In genomic region chr17:29760279-29760721, GRCh38 we compare ENCODE assay signal across 8 cellular contexts.
A peak's percentile ranks its signal among the peaks of the same experiment; 100 is the strongest.
DNase-seq lines count a peak whose midpoint lies in the region; ATAC-seq and TF ChIP-seq lines count a peak whose summit lies in the region.

No MANE protein-coding gene starts in this region.

- dilution Hi-C loops in IMR-90 (cut with HindIII; ENCODE audit: low sequenced_read_pairs, unreplicated experiment), result no loop called here

- DNase-seq in NCI-H748 (lab: John Stamatoyannopoulos, UW; ENCODE audit: unreplicated experiment), result peak; percentile 46
- DNase-seq in NCI-H748 treated with DMSO at 0.1 percent for 48 hours (lab: John Stamatoyannopoulos, UW), result no peak
- DNase-seq in IMR-90, result peak; percentile 39
- DNase-seq in activated CD4-positive, alpha-beta T cell treated with anti-CD3 and anti-CD28 coated beads for 4 hours, result peak; percentile 57 to 59
- DNase-seq in endothelial cell (ENCODE audit: low spot score), result no peak
- DNase-seq in thyroid gland, result no peak
- DNase-seq in NCI-H1436 (lab: John Stamatoyannopoulos, UW), result no peak

- H3K36me3 Mint-ChIP-seq in endothelial cell (ENCODE audit: low read depth, unreplicated experiment), result peaks cover 6% of the 10 kb centered on the region

- no peak for TF ChIP-seq RAD21 in IMR-90 (IDR thresholded peaks at IDR 0.05; ENCODE audit: low read length)
- no peak for TF ChIP-seq RAD21 in neural cell (conservative IDR thresholded peaks at IDR 0.05)

- H3K4me3 ChIP-seq in IMR-90 (ENCODE audit: insufficient read depth, low read depth, low read length) (peak overlapping the region; percentile 75), neural cell (ENCODE audit: low read length) (peak overlapping the region; percentile 70), thyroid gland (replicated peaks in 1 of 3) (peak overlapping the region in 2 of 3 donors; percentile 70 to 81)

- H2BK5ac ChIP-seq in IMR-90 (ENCODE audit: low read depth, low read length, poor library complexity, severe bottlenecking), result no peak overlapping the region

- peaks cover 3% of the 10 kb centered on the region for H3K79me2 ChIP-seq in neural cell (replicated peaks; ENCODE audit: insufficient read depth, low read length)

- H4K20me1 ChIP-seq in IMR-90 (ENCODE audit: insufficient read depth, low read length) (0 out of 2 replicates have a peak, but pooled peaks cover 6% of the 10 kb centered on the region), neural cell (ENCODE audit: insufficient read depth) (peaks cover 9% of the 10 kb centered on the region)

- peaks cover 9% of the 10 kb centered on the region for H3K27me3 Mint-ChIP-seq in endothelial cell (ENCODE audit: unreplicated experiment)

- BruUV-seq in IMR-90 (replicated peaks; lab: Mats Ljungman, UMichigan), result no TSS peak

- H2BK15ac ChIP-seq in IMR-90 (ENCODE audit: low read depth, low read length), result 0 out of 3 replicates have a peak overlapping the region, but pooled peaks have one; percentile 1

- no CpG with 5 or more reads among the region's 7 CpGs for WGBS in IMR-90 (ENCODE audit: extremely low coverage in 2 of 2, insufficient read length in 1 of 2), 2 experiments
- 12 to 18% methylated on average over 7 of the region's 7 CpGs for WGBS in thyroid gland, 2 donors

- H3K23ac ChIP-seq in IMR-90 (ENCODE audit: low read depth, low read length), result peak overlapping the region; percentile 50; the same call in 1 of the 2 replicates

- TF ChIP-seq CTCF in IMR-90 (conservative IDR thresholded peaks at IDR 0.05; ENCODE audit: low read depth, low read length), result no peak
- TF ChIP-seq CTCF in endothelial cell (IDR thresholded peaks at IDR 0.05; ENCODE audit: unreplicated experiment), result no peak
- no peak for TF ChIP-seq CTCF in neural cell (IDR thresholded peaks at IDR 0.05; ENCODE audit: poor library complexity, severe bottlenecking)
- TF ChIP-seq CTCF in thyroid gland (IDR thresholded peaks at IDR 0.05), result no peak

- H3K27ac Mint-ChIP-seq in endothelial cell (ENCODE audit: unreplicated experiment), result peak overlapping the region; percentile 93

- POLR2A ChIA-PET in IMR-90 (lab: Charles Lee; ENCODE audit: unreplicated experiment), result no interaction called here

- H3K4me2 ChIP-seq in IMR-90 (ENCODE audit: low read depth, low read length) (peak overlapping the region; percentile 97), neural cell (ENCODE audit: low read length) (peak overlapping the region; percentile 51)

- peak overlapping the region; percentile 10 for H3K14ac ChIP-seq in IMR-90 (replicated peaks; ENCODE audit: low read depth, low read length)

- H4K5ac ChIP-seq in IMR-90 (ENCODE audit: low read depth, low read length), result no peak overlapping the region

- H3K4ac ChIP-seq in IMR-90 (ENCODE audit: low read depth, low read length), result peak overlapping the region; percentile 64; the same call in 1 of the 2 replicates

- in situ Hi-C loops in IMR-90 (cut with MboI; ENCODE audit: low sequenced_read_pairs), result no loop called here

- peaks cover 14% of the 10 kb centered on the region for H3K4me1 Mint-ChIP-seq in endothelial cell (ENCODE audit: unreplicated experiment)

- H3K9me3 ChIP-seq in IMR-90 (ENCODE audit: control insufficient read depth, insufficient read depth, low read length), result no peaks in the 10 kb centered on the region
- H3K9me3 ChIP-seq in neural cell (ENCODE audit: low read length), result no peaks in the 10 kb centered on the region
- no peaks in the 10 kb centered on the region for H3K9me3 ChIP-seq in thyroid gland

- H2BK120ac ChIP-seq in IMR-90 (ENCODE audit: low read depth, low read length), result no peak overlapping the region

- ATAC-seq in IMR-90 (ENCODE audit: low read depth), result no peak

- H3K9me3 Mint-ChIP-seq in endothelial cell (ENCODE audit: unreplicated experiment), result no peaks in the 10 kb centered on the region

- peak overlapping the region; percentile 41 for H3K56ac ChIP-seq in IMR-90 (ENCODE audit: extremely low read depth, insufficient read depth, low read length)

- H3K9ac ChIP-seq in IMR-90 (ENCODE audit: low read depth, low read length) (peak overlapping the region; percentile 62), neural cell (ENCODE audit: low read length) (no peak overlapping the region)

- H2AFZ ChIP-seq in IMR-90 (replicated peaks; ENCODE audit: low read length, poor library complexity) (peak overlapping the region; percentile 25), neural cell (ENCODE audit: low read depth, low read length) (no peak overlapping the region)

- H4K91ac ChIP-seq in IMR-90 (ENCODE audit: insufficient read depth, low read depth, low read length), result no peak overlapping the region

- peak overlapping the region; percentile 61; the same call in 1 of the 2 replicates for H3K27ac ChIP-seq in IMR-90 (ENCODE audit: insufficient read depth, low read length)
- H3K27ac ChIP-seq in neural cell (ENCODE audit: low read length), result no peak overlapping the region
- peak overlapping the region; percentile 74 to 84 (median 81) for H3K27ac ChIP-seq in thyroid gland

- H4K8ac ChIP-seq in IMR-90 (ENCODE audit: low read depth in 2 of 2, low read length in 2 of 2), result peak overlapping the region in 1 of 2 experiments; percentile 2; a peak in 1 of 4 replicates

- H3K4me3 Mint-ChIP-seq in endothelial cell (ENCODE audit: unreplicated experiment), result peak overlapping the region; percentile 99

- CTCF ChIA-PET in IMR-90 (lab: Yijun Ruan, JAX), result interaction anchor here (1.2 to 1.5 kb wide), 2 partner anchors 19 to 121 kb away, joined by 7 to 8 read pairs; no protein-coding TSS in a partner anchor

- no peak overlapping the region for H2AK9ac ChIP-seq in IMR-90 (replicated peaks; ENCODE audit: low read depth, low read length, poor library complexity)

- H2BK20ac ChIP-seq in IMR-90 (ENCODE audit: low read depth, low read length), result no peak overlapping the region

- H3K4me1 ChIP-seq in IMR-90 (ENCODE audit: control insufficient read depth, insufficient read depth, low read length), result no peaks in the 10 kb centered on the region
- H3K4me1 ChIP-seq in thyroid gland, result peaks cover 0 to 6% of the 10 kb centered on the region in 2 donors

- intact Hi-C loops in IMR-90 (cut with micrococcal nuclease), result loop anchor here (1.0 kb wide), 1 partner anchor 121 kb away; no protein-coding TSS in a partner anchor
- intact Hi-C loops in thyroid gland (cut with DNase I), result no loop called here

- H3K9me2 ChIP-seq in neural cell (ENCODE audit: insufficient read depth, low read length), result no peaks in the 10 kb centered on the region

- peaks cover 7% of the 10 kb centered on the region for H3F3A ChIP-seq in neural cell (ENCODE audit: insufficient read depth, low read length, poor library complexity, severe bottlenecking)

- 0 out of 2 replicates have a peak overlapping the region, but pooled peaks have one; percentile 11 for H3K18ac ChIP-seq in IMR-90 (ENCODE audit: low read depth, low read length)

- H3K27me3 ChIP-seq in IMR-90 (ENCODE audit: control insufficient read depth, insufficient read depth, low read length), result no peaks in the 10 kb centered on the region
- H3K27me3 ChIP-seq in neural cell (ENCODE audit: insufficient read depth, low read depth, low read length), result no peaks in the 10 kb centered on the region
- no peaks in the 10 kb centered on the region for H3K27me3 ChIP-seq in thyroid gland

- H2AK5ac ChIP-seq in IMR-90 (ENCODE audit: low read depth, low read length), result 0 out of 2 replicates have a peak overlapping the region, but pooled peaks have one; percentile 11

- no peaks in the 10 kb centered on the region; the same call in 1 of the 2 replicates for H3K9me1 ChIP-seq in IMR-90 (ENCODE audit: insufficient read depth, low read length)

- TF ChIP-seq POLR2A in IMR-90 (IDR thresholded peaks at IDR 0.05; ENCODE audit: low read depth, low read length), result no peak
- TF ChIP-seq POLR2A in thyroid gland (IDR thresholded peaks at IDR 0.05), result no peak

- peaks cover 4 to 21% of the 10 kb centered on the region in 2 experiments for H3K79me1 ChIP-seq in IMR-90 (ENCODE audit: low read depth in 1 of 2, low read length in 2 of 2)

- no peak for TF ChIP-seq EP300 in neural cell (conservative IDR thresholded peaks at IDR 0.05; ENCODE audit: poor library complexity, severe bottlenecking)

- no peaks in the 10 kb centered on the region for H3K36me3 ChIP-seq in IMR-90 (ENCODE audit: control insufficient read depth, insufficient read depth, low read length)
- no peaks in the 10 kb centered on the region for H3K36me3 ChIP-seq in neural cell (ENCODE audit: insufficient read depth, low read length)
- H3K36me3 ChIP-seq in thyroid gland, result no peaks in the 10 kb centered on the region

TF ChIP-seq in IMR-90, 13 proteins besides CTCF, POLR2A, EP300 and RAD21:
- TF ChIP-seq NFE2L2 (IDR thresholded peaks at IDR 0.05; ENCODE audit: low read depth, low read length), result no peak

TF ChIP-seq in neural cell, 6 proteins besides CTCF, POLR2A, EP300 and RAD21:
- no peak for TF ChIP-seq TAF1 (IDR thresholded peaks at IDR 0.05; ENCODE audit: low read depth)
- no peak for TF ChIP-seq POLR2AphosphoS5 (IDR thresholded peaks at IDR 0.05)
- TF ChIP-seq REST (IDR thresholded peaks at IDR 0.05; ENCODE audit: borderline replicate concordance), result no peak
- TF ChIP-seq EZH2 (IDR thresholded peaks at IDR 0.05; ENCODE audit: borderline replicate concordance, insufficient read depth, low read length, poor library complexity, severe bottlenecking), result no peak
- no peak for TF ChIP-seq SMC3 (conservative IDR thresholded peaks at IDR 0.05; ENCODE audit: poor library complexity)
- no peak for TF ChIP-seq MXI1 (conservative IDR thresholded peaks at IDR 0.05; ENCODE audit: poor library complexity, severe bottlenecking)
TF ChIP-seq in neural cell: peak in this region for 0.

Comparison
In these comparisons a context has a peak if more than half of its experiments do, and no peak if none do; other contexts are left out.
1. DNase-seq: peak in NCI-H748 (single experiment), IMR-90 (single experiment) and activated CD4-positive, alpha-beta T cell treated with anti-CD3 and anti-CD28 coated beads for 4 hours (2 of 2); none in NCI-H748 treated with DMSO at 0.1 percent for 48 hours (single experiment), endothelial cell (single experiment), thyroid gland (0 of 2) and NCI-H1436 (single experiment).
2. Peak in every context shown above with its lines, with median percentiles within 50 percentile points of each other: H3K4me3 ChIP-seq.